8 cellular contexts compared by ENCODE assay signal in genomic region chr11:842370-843002, GRCh38. TPM values are rescaled to one million over a fixed set of nuclear protein-coding genes. Genes with fewer than 3 reads are reported as not detected.
DNase-seq lines count a peak whose midpoint lies in the region; ATAC-seq and FAIRE-seq lines count a peak whose summit lies in the region.

POLR2L (minus strand) TSS chr11:842529; CDS start chr11:842508, 21 bp downstream.
TSPAN4 (plus strand) TSS chr11:842852; CDS start chr11:850305, 7,453 bp downstream.

- H3K79me2 ChIP-seq in Karpas-422 (ENCODE audit: low read length) = peaks cover 24% of the 10 kb centered on the region

- ATAC-seq in GM21737 (IDR thresholded peaks at IDR 0.05; ENCODE audit: unreplicated experiment) = peak; percentile 52

- H4K8ac ChIP-seq in neuronal stem cell (ENCODE audit: low read depth, low read length) = no peak within 1 kb of the TSS

- peaks cover 24% of the 10 kb centered on the region for H3K79me1 ChIP-seq in neuronal stem cell (ENCODE audit: low read depth, low read length)

- peak within 1 kb of the TSS; percentile 99 for H2BK5ac ChIP-seq in neuronal stem cell (ENCODE audit: low read length)

- no peaks in the 10 kb centered on the region for H3K9me2 ChIP-seq in Karpas-422 (replicated peaks; ENCODE audit: insufficient read depth, low read length)

- WGBS in neuronal stem cell (ENCODE audit: extremely low coverage in 2 of 2, insufficient read length in 2 of 2, insufficient replicate concordance in 1 of 2), 2 donors = no CpG with 5 or more reads among the region's 87 CpGs

- H3K9ac ChIP-seq in Karpas-422 (ENCODE audit: low read length) = peak within 1 kb of the TSS; percentile 99
- H3K9ac ChIP-seq in neuronal stem cell (ENCODE audit: low read depth, low read length, poor library complexity) = peak within 1 kb of the TSS; percentile 98
- peak within 1 kb of the TSS in 4 of 5 donors; percentile 76 to 89 (median 84) for H3K9ac ChIP-seq in subcutaneous abdominal adipose tissue (ENCODE audit: low read length in 5 of 5)

- peak within 1 kb of the TSS; percentile 72 for H4K91ac ChIP-seq in neuronal stem cell (ENCODE audit: low read depth, low read length, poor library complexity)

- H2AK5ac ChIP-seq in neuronal stem cell (ENCODE audit: low read depth, low read length) = peak within 1 kb of the TSS; percentile 100

- peak within 1 kb of the TSS; percentile 99 for H3K18ac ChIP-seq in neuronal stem cell (ENCODE audit: low read length)

- no peak within 1 kb of the TSS for H3K4ac ChIP-seq in neuronal stem cell (ENCODE audit: low read length)

- peak within 1 kb of the TSS; percentile 89 for H3K23ac ChIP-seq in neuronal stem cell (ENCODE audit: low read depth, low read length, poor library complexity)

- peak within 1 kb of the TSS; percentile 98 for H2BK15ac ChIP-seq in neuronal stem cell (ENCODE audit: low read length)

- peak within 1 kb of the TSS; percentile 85 for H3K4me2 ChIP-seq in Karpas-422 (ENCODE audit: low read depth, low read length, poor library complexity, severe bottlenecking)
- H3K4me2 ChIP-seq in neuronal stem cell (ENCODE audit: insufficient read depth, low read length, poor library complexity, severe bottlenecking) = peak within 1 kb of the TSS; percentile 83

- peak within 1 kb of the TSS; percentile 69 for H2BK12ac ChIP-seq in neuronal stem cell (ENCODE audit: low read length)

- H3K27me3 ChIP-seq in Karpas-422 (ENCODE audit: low read length) = no peaks in the 10 kb centered on the region
- H3K27me3 ChIP-seq in neuronal stem cell (ENCODE audit: control insufficient read depth in 3 of 3, insufficient read depth in 3 of 3, low read depth in 1 of 3, low read length in 3 of 3) = no peaks in the 10 kb centered on the region
- no peaks in the 10 kb centered on the region for H3K27me3 ChIP-seq in subcutaneous abdominal adipose tissue (ENCODE audit: control insufficient read depth in 5 of 5, insufficient read depth in 4 of 5, low read length in 5 of 5)

- H3K4me3 ChIP-seq in Karpas-422 (ENCODE audit: low read length) = peak within 1 kb of the TSS; percentile 99
- H3K4me3 ChIP-seq in neuronal stem cell (ENCODE audit: low read length in 2 of 2) = peak within 1 kb of the TSS; percentile 96
- H3K4me3 ChIP-seq in subcutaneous abdominal adipose tissue (ENCODE audit: low read depth in 1 of 5, low read length in 5 of 5) = peak within 1 kb of the TSS; percentile 84 to 94 (median 86)

- FAIRE-seq in frontal cortex (lab: Jason Lieb, UNC) = no peak

- no peaks in the 10 kb centered on the region for H3K9me3 ChIP-seq in Karpas-422 (ENCODE audit: low read length)
- no peaks in the 10 kb centered on the region for H3K9me3 ChIP-seq in neuronal stem cell (replicated peaks in 1 of 2; ENCODE audit: control insufficient read depth in 2 of 2, insufficient read depth in 1 of 2, low read depth in 1 of 2, low read length in 2 of 2)
- H3K9me3 ChIP-seq in subcutaneous abdominal adipose tissue (ENCODE audit: control insufficient read depth in 5 of 5, low read length in 5 of 5) = no peaks in the 10 kb centered on the region

- H3K4me1 ChIP-seq in Karpas-422 (ENCODE audit: low read length) = peaks cover 24% of the 10 kb centered on the region
- peaks cover 23 to 28% of the 10 kb centered on the region in 2 donors for H3K4me1 ChIP-seq in neuronal stem cell (ENCODE audit: control insufficient read depth in 2 of 2, insufficient read depth in 1 of 2, low read depth in 1 of 2, low read length in 2 of 2)
- peaks cover 15 to 83% (median 71%) of the 10 kb centered on the region in 5 donors for H3K4me1 ChIP-seq in subcutaneous abdominal adipose tissue (ENCODE audit: control insufficient read depth in 5 of 5, insufficient read depth in 5 of 5, low read length in 5 of 5)

- DNase-seq in EH (ENCODE audit: low read depth) = peak; percentile 87
- peak; percentile 96 for DNase-seq in Karpas-422
- peak; percentile 87 for DNase-seq in SK-N-DZ (ENCODE audit: low spot score)
- DNase-seq in activated naive CD4-positive, alpha-beta T cell treated with Interleukin-2 at 50 U/mL for 16 hours = peak; percentile 90
- DNase-seq in frontal cortex (ENCODE audit: low spot score in 2 of 2) = peak; percentile 98 to 100
- DNase-seq in neuronal stem cell (ENCODE audit: low spot score) = peak; percentile 90

- peaks cover 31% of the 10 kb centered on the region; the same call in 1 of the 2 replicates for H4K20me1 ChIP-seq in Karpas-422 (ENCODE audit: insufficient read depth, low read depth, low read length)

- H2AFZ ChIP-seq in Karpas-422 (ENCODE audit: low read length) (peak within 1 kb of the TSS; percentile 87; the same call in 1 of the 2 replicates), neuronal stem cell (ENCODE audit: low read length) (peak within 1 kb of the TSS; percentile 99)

- H3K27ac ChIP-seq in Karpas-422 (ENCODE audit: low read length) (peak within 1 kb of the TSS; percentile 65), neuronal stem cell (replicated peaks; ENCODE audit: low read length) (peak within 1 kb of the TSS; percentile 84), subcutaneous abdominal adipose tissue (ENCODE audit: low read depth, low read length) (peak within 1 kb of the TSS; percentile 92)

- 0 out of 2 replicates have a peak, but pooled peaks cover 3% of the 10 kb centered on the region for H3K36me3 ChIP-seq in Karpas-422 (ENCODE audit: insufficient read depth, low read length)
- peaks cover 35 to 40% of the 10 kb centered on the region in 2 donors for H3K36me3 ChIP-seq in neuronal stem cell (replicated peaks in 1 of 2; ENCODE audit: control insufficient read depth in 2 of 2, insufficient read depth in 2 of 2, low read length in 2 of 2)
- H3K36me3 ChIP-seq in subcutaneous abdominal adipose tissue (ENCODE audit: control insufficient read depth in 5 of 5, insufficient read depth in 5 of 5, low read length in 5 of 5) = peaks cover 0 to 37% (median 35%) of the 10 kb centered on the region in 5 donors

- peak within 1 kb of the TSS; percentile 91 for H2BK120ac ChIP-seq in neuronal stem cell (ENCODE audit: low read depth, low read length)

- H3K14ac ChIP-seq in neuronal stem cell (ENCODE audit: low read length) = peak within 1 kb of the TSS; percentile 89

RNA-seq across cellular contexts. Expression of gene POLR2L, which starts in this region (rescaled TPM):
- total RNA-seq in Karpas-422 (2014; rRNA removed; shearing (Covaris generic); ENCODE audit: low replicate concordance) = 113 and 203 TPM in 2 replicates
- 19.3 and 25.4 TPM in 2 replicates for polyA plus RNA-seq in SK-N-DZ (2014; cell fraction: cytosol; rRNA removed)
- polyA plus RNA-seq in SK-N-DZ (2014; cell fraction: nucleus; rRNA removed) = 10.4 and 16.2 TPM in 2 replicates
- total RNA-seq in frontal cortex = 17.5 TPM
- polyA plus RNA-seq in neuronal stem cell (2013, experiment 1 of 2) = 129 TPM
- polyA plus RNA-seq in neuronal stem cell (2013, experiment 2 of 2) = 129 TPM

RNA-seq across cellular contexts. Expression of gene TSPAN4, which starts in this region (rescaled TPM):
- 4.0 TPM in 1 of 2 replicates, not detected in the other for total RNA-seq in Karpas-422 (2014; rRNA removed; shearing (Covaris generic); ENCODE audit: low replicate concordance)
- polyA plus RNA-seq in SK-N-DZ (2014; cell fraction: cytosol; rRNA removed) = 93.8 and 122 TPM in 2 replicates
- 185 and 239 TPM in 2 replicates for polyA plus RNA-seq in SK-N-DZ (2014; cell fraction: nucleus; rRNA removed)
- 14.3 TPM for total RNA-seq in frontal cortex
- 39.4 TPM for polyA plus RNA-seq in neuronal stem cell (2013, experiment 1 of 2)
- polyA plus RNA-seq in neuronal stem cell (2013, experiment 2 of 2) = 35.6 TPM

Comparison
In these comparisons a context has a peak if more than half of its experiments do, and no peak if none do; other contexts are left out.
1. Peak in every context shown above with its lines: DNase-seq, ATAC-seq, H3K4me3 ChIP-seq and H3K27ac ChIP-seq.